2 cellular contexts compared by ENCODE assay signal in the genomic region with DNA sequence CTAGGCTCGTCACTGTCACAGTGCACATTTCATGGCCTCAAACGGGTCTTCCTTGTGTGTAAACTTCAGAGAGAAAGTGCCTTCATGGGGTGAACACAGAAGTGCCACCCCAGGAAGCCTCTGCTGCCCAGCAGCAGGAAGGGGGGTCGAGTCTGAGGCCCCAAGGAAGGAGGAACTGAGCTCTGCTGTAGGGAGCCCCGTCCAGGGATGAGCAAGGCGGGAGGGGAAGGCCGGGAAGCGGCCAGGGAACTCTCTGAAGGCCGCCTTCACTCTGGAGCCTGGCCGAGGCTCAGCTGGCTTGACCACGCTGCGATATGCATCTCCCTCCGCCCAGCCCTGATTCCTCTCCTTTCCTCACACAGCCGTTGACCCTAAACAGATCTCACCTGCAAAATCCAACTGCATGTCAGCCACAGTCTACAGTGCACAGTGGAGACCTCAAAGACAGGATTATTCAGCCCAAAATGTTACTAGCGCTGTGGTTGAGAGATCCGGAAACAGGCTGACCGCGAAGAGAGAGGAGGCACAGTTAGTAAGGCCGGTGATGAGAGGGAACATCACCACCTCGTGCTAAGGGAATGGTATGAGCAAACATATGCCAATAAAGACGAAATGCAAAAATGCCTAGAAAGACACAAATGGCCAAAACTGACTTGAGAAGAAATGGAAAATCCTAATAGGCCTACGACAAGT.
TF ChIP-seq lines count a peak whose summit lies in the region.

No MANE protein-coding gene starts in this region.

TF ChIP-seq in H1, 55 proteins besides CTCF, POLR2A, EP300 and RAD21 (continued from another document):
- no peak for TF ChIP-seq CBX8 (IDR thresholded peaks at IDR 0.05; ENCODE audit: borderline replicate concordance, low read depth, low read length)
- no peak for TF ChIP-seq GTF2F1 (IDR thresholded peaks at IDR 0.05; ENCODE audit: borderline replicate concordance, low read depth, low read length)
- TF ChIP-seq, protein P1, sequence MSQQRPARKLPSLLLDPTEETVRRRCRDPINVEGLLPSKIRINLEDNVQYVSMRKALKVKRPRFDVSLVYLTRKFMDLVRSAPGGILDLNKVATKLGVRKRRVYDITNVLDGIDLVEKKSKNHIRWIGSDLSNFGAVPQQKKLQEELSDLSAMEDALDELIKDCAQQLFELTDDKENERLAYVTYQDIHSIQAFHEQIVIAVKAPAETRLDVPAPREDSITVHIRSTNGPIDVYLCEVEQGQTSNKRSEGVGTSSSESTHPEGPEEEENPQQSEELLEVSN (IDR thresholded peaks at IDR 0.05), result no peak
- no peak for TF ChIP-seq RNF2 (IDR thresholded peaks at IDR 0.05; ENCODE audit: borderline replicate concordance, low read depth, low read length, missing control alignments, poor library complexity, severe bottlenecking)
- TF ChIP-seq, protein P2, sequence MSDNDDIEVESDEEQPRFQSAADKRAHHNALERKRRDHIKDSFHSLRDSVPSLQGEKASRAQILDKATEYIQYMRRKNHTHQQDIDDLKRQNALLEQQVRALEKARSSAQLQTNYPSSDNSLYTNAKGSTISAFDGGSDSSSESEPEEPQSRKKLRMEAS (IDR thresholded peaks at IDR 0.05), result no peak
- no peak for TF ChIP-seq RXRA (IDR thresholded peaks at IDR 0.05; ENCODE audit: insufficient read depth, low read depth, low read length)
- TF ChIP-seq CEBPB (IDR thresholded peaks at IDR 0.05; ENCODE audit: low read depth, low read length), result no peak
- TF ChIP-seq, protein P3, sequence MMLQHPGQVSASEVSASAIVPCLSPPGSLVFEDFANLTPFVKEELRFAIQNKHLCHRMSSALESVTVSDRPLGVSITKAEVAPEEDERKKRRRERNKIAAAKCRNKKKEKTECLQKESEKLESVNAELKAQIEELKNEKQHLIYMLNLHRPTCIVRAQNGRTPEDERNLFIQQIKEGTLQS (IDR thresholded peaks at IDR 0.05; ENCODE audit: insufficient read depth, low read depth, low read length), result no peak
- TF ChIP-seq CBX5 (IDR thresholded peaks at IDR 0.05; ENCODE audit: low read depth, low read length), result no peak
- no peak for TF ChIP-seq POLR2AphosphoS5 (IDR thresholded peaks at IDR 0.05; ENCODE audit: low read depth, low read length)
- TF ChIP-seq SP1 (IDR thresholded peaks at IDR 0.05; ENCODE audit: low read depth, low read length), result no peak
- TF ChIP-seq, protein P4, sequence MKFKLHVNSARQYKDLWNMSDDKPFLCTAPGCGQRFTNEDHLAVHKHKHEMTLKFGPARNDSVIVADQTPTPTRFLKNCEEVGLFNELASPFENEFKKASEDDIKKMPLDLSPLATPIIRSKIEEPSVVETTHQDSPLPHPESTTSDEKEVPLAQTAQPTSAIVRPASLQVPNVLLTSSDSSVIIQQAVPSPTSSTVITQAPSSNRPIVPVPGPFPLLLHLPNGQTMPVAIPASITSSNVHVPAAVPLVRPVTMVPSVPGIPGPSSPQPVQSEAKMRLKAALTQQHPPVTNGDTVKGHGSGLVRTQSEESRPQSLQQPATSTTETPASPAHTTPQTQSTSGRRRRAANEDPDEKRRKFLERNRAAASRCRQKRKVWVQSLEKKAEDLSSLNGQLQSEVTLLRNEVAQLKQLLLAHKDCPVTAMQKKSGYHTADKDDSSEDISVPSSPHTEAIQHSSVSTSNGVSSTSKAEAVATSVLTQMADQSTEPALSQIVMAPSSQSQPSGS (IDR thresholded peaks at IDR 0.05; ENCODE audit: low read length), result no peak
- TF ChIP-seq SP4 (IDR thresholded peaks at IDR 0.05; ENCODE audit: low read length), result no peak
- no peak for TF ChIP-seq TBP (IDR thresholded peaks at IDR 0.05; ENCODE audit: low read depth, low read length)
TF ChIP-seq in H1: peak in this region for 0.

TF ChIP-seq in SK-N-SH treated with all-trans-retinoic acid at 6 μM for 48 hours, 23 proteins besides CTCF, POLR2A, EP300 and RAD21 (continued from another document):
- TF ChIP-seq, protein P5, sequence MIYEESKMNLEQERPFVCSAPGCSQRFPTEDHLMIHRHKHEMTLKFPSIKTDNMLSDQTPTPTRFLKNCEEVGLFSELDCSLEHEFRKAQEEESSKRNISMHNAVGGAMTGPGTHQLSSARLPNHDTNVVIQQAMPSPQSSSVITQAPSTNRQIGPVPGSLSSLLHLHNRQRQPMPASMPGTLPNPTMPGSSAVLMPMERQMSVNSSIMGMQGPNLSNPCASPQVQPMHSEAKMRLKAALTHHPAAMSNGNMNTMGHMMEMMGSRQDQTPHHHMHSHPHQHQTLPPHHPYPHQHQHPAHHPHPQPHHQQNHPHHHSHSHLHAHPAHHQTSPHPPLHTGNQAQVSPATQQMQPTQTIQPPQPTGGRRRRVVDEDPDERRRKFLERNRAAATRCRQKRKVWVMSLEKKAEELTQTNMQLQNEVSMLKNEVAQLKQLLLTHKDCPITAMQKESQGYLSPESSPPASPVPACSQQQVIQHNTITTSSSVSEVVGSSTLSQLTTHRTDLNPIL (CRISPR knock-in tag; IDR thresholded peaks at IDR 0.05; ENCODE audit: low read depth), result no peak
- TF ChIP-seq ZNF70 (CRISPR knock-in tag; IDR thresholded peaks at IDR 0.05) (no peak), GLIS3 (CRISPR knock-in tag; IDR thresholded peaks at IDR 0.05) (no peak), ZNF8 (CRISPR knock-in tag; IDR thresholded peaks at IDR 0.05) (no peak), TCF4 (CRISPR knock-in tag; IDR thresholded peaks at IDR 0.05; ENCODE audit: borderline replicate concordance) (no peak), SNAI2 (CRISPR knock-in tag; IDR thresholded peaks at IDR 0.05) (no peak), BACH2 (CRISPR knock-in tag; IDR thresholded peaks at IDR 0.05; ENCODE audit: borderline replicate concordance) (no peak), ZFP30 (CRISPR knock-in tag; IDR thresholded peaks at IDR 0.05) (no peak)
